ENCODE assay signal across 15 cellular contexts in genomic region chr2:150474326-150475074, GRCh38. TPM values are rescaled to one million over a fixed set of nuclear protein-coding genes. Genes with fewer than 3 reads are reported as not detected.
DNase-seq lines count a peak whose midpoint lies in the region; ATAC-seq and TF ChIP-seq lines count a peak whose summit lies in the region.
"Had no signal": no experiment of that assay in that cellular context is flagged by ENCODE, and none has a peak within 500 bp of the region (broad histone marks: within the 10 kb centered on the region; RNA-seq: fewer than 3 reads in every experiment).

No MANE protein-coding gene starts in this region.

- TF ChIP-seq CTCF in heart left ventricle (IDR thresholded peaks at IDR 0.05): no peak
- no peak for TF ChIP-seq CTCF in chondrocyte (IDR thresholded peaks at IDR 0.05)
- TF ChIP-seq CTCF in type B pancreatic cell (conservative IDR thresholded peaks at IDR 0.05): no peak

- H3K4me1 Mint-ChIP-seq in chondrocyte (ENCODE audit: low read depth) (peaks cover 98% of the 10 kb centered on the region), type B pancreatic cell (ENCODE audit: unreplicated experiment) (peaks cover 90% of the 10 kb centered on the region)
- H3K4me1 Mint-ChIP-seq: IgD-negative memory B cell had no signal

- no peak for TF ChIP-seq POLR2A in heart left ventricle (IDR thresholded peaks at IDR 0.05)

- H3K9me3 ChIP-seq in heart left ventricle: no peaks in the 10 kb centered on the region
- H3K9me3 ChIP-seq in mesodermal cell (ENCODE audit: control insufficient read depth, low read length): no peaks in the 10 kb centered on the region
- H3K9me3 ChIP-seq: testis had no signal

- no peak for DNase-seq in heart left ventricle
- no peak for DNase-seq in left ventricle myocardium superior
- DNase-seq in chondrocyte (ENCODE audit: low spot score): no peak
- DNase-seq in type B pancreatic cell (ENCODE audit: extremely low spot score, unreplicated experiment): no peak
- DNase-seq in DMS53 (lab: John Stamatoyannopoulos, UW): no peak
- DNase-seq in NCI-H510A treated with DMSO at 0.1 percent for 48 hours (lab: John Stamatoyannopoulos, UW): no peak
- DNase-seq in activated CD4-positive, alpha-beta T cell treated with anti-CD3 and anti-CD28 coated beads for 1 hour: no peak
- DNase-seq: 8988T; activated naive CD4-positive, alpha-beta T cell; NCI-H526 treated with DMSO at 0.1 percent for 48 hours; nephron progenitor cell; testis had no signal

- H3K4me3 Mint-ChIP-seq in chondrocyte (ENCODE audit: unreplicated experiment) (no peak overlapping the region), type B pancreatic cell (peak overlapping the region; percentile 62)
- H3K4me3 Mint-ChIP-seq: IgD-negative memory B cell, nephron progenitor cell had no signal

- H3K9me3 Mint-ChIP-seq in chondrocyte (ENCODE audit: low read depth) (no peaks in the 10 kb centered on the region), type B pancreatic cell (peaks cover 5% of the 10 kb centered on the region)
- H3K9me3 Mint-ChIP-seq: nephron progenitor cell had no signal

- 63 to 69% (median 66%) methylated on average over 4 of the region's 4 CpGs for WGBS in heart left ventricle, 4 donors
- 92 to 100% methylated on average over 1 to 3 of the region's 4 CpGs for WGBS in mesodermal cell (ENCODE audit: insufficient coverage in 2 of 2), 2 experiments

- H3K27ac Mint-ChIP-seq in chondrocyte (ENCODE audit: unreplicated experiment): peak overlapping the region; percentile 75
- H3K27ac Mint-ChIP-seq in type B pancreatic cell: peak overlapping the region; percentile 96
- H3K27ac Mint-ChIP-seq: IgD-negative memory B cell had no signal

- ATAC-seq in heart left ventricle: peak in 2 of 4 donors; percentile 42 to 48
- ATAC-seq in left ventricle myocardium superior: no peak

- H3K4me1 ChIP-seq in heart left ventricle (peaks cover 10 to 82% (median 69%) of the 10 kb centered on the region in 12 donors), mesodermal cell (ENCODE audit: control insufficient read depth, insufficient read depth, low read length, poor library complexity, severe bottlenecking) (peaks cover 65% of the 10 kb centered on the region)
- H3K4me1 ChIP-seq: testis had no signal

- peak overlapping the region in 10 of 12 donors; percentile 7 to 98 (median 70) for H3K27ac ChIP-seq in heart left ventricle
- peak overlapping the region; percentile 42 for H3K27ac ChIP-seq in mesodermal cell (ENCODE audit: low read depth, low read length, severe bottlenecking)
- H3K27ac ChIP-seq: testis had no signal

- peaks cover 0 to 52% (median 22%) of the 10 kb centered on the region in 9 donors for H3K36me3 ChIP-seq in heart left ventricle
- H3K36me3 ChIP-seq in mesodermal cell (ENCODE audit: control insufficient read depth, insufficient read depth, low read length): peaks cover 62% of the 10 kb centered on the region

- peaks cover 57% of the 10 kb centered on the region for H3K36me3 Mint-ChIP-seq in chondrocyte (ENCODE audit: low read depth)
- peaks cover 82% of the 10 kb centered on the region for H3K36me3 Mint-ChIP-seq in type B pancreatic cell
- H3K36me3 Mint-ChIP-seq: IgD-negative memory B cell had no signal

- H3K27me3 Mint-ChIP-seq in chondrocyte (ENCODE audit: low read depth): no peaks in the 10 kb centered on the region
- H3K27me3 Mint-ChIP-seq in type B pancreatic cell: no peaks in the 10 kb centered on the region
- H3K27me3 Mint-ChIP-seq: IgD-negative memory B cell had no signal

- intact Hi-C loops in heart left ventricle (cut with DNase I): loop anchor here in 1 of 10 donors (5.0 kb wide), 1 partner anchor 192 kb away; no protein-coding TSS in a partner anchor
- intact Hi-C loops in left ventricle myocardium superior (cut with micrococcal nuclease): no loop called here

- H3K27me3 ChIP-seq in heart left ventricle: no peaks in the 10 kb centered on the region
- H3K27me3 ChIP-seq: testis had no signal

- H3K4me3 ChIP-seq in heart left ventricle (no peak overlapping the region), mesodermal cell (ENCODE audit: extremely low read depth, insufficient read depth, low read length, poor library complexity, severe bottlenecking) (no peak overlapping the region)
- H3K4me3 ChIP-seq: testis had no signal

RNA-seq across cellular contexts. Expression of gene RND3, which starts 13.0 kb away (rescaled TPM):
- total RNA-seq in heart left ventricle: 10 to 100 TPM; 16.8 to 40.1 (median 30.2) TPM
- polyA plus RNA-seq in heart left ventricle: 10 to 100 TPM; 17.1 to 30.6 TPM
- total RNA-seq in left ventricle myocardium superior: 25.1 TPM
- 65.1 to 125 TPM (median 124 TPM) in 3 replicates for total RNA-seq in chondrocyte
- 41.8 TPM for polyA plus RNA-seq in mesodermal cell (2013, experiment 1 of 2)
- polyA plus RNA-seq in mesodermal cell (2013, experiment 2 of 2): 44.6 TPM
- total RNA-seq in type B pancreatic cell (ENCODE audit: low replicate concordance): 161 and 169 TPM in 2 replicates
- total RNA-seq: activated CD8-positive, alpha-beta memory T cell treated with anti-CD3 and anti-CD28 coated beads for 36 hours had no signal
- polyA plus RNA-seq: IgD-negative memory B cell had no signal
